20 cellular contexts compared by ENCODE assay signal in genomic region chr12:42924482-42924881, GRCh38.
DNase-seq lines count a peak whose midpoint lies in the region; ATAC-seq and TF ChIP-seq lines count a peak whose summit lies in the region.
"Had no signal": no experiment of that assay in that cellular context is flagged by ENCODE, and none has a peak within 500 bp of the region (broad histone marks: within the 10 kb centered on the region; RNA-seq: fewer than 3 reads in every experiment).

No MANE protein-coding gene starts in this region.

- H3K9ac ChIP-seq in smooth muscle cell (ENCODE audit: low read depth) = no peak overlapping the region
- H3K9ac ChIP-seq: BLaER1 had no signal

- H3K4me1 ChIP-seq in right cardiac atrium (ENCODE audit: control insufficient read depth, insufficient read depth, low read length) = no peaks in the 10 kb centered on the region
- peaks cover 20% of the 10 kb centered on the region for H3K4me1 ChIP-seq in smooth muscle cell (ENCODE audit: low read depth)
- no peaks in the 10 kb centered on the region for H3K4me1 ChIP-seq in SJCRH30
- H3K4me1 ChIP-seq: BLaER1, HAP-1 had no signal

- peaks cover 33% of the 10 kb centered on the region for H3F3A ChIP-seq in smooth muscle cell (ENCODE audit: low read depth)

- no peaks in the 10 kb centered on the region for H3K27me3 ChIP-seq in right cardiac atrium (ENCODE audit: control insufficient read depth, insufficient read depth)
- H3K27me3 ChIP-seq in smooth muscle cell (ENCODE audit: low read depth) = no peaks in the 10 kb centered on the region
- H3K27me3 ChIP-seq in SJCRH30 = no peaks in the 10 kb centered on the region
- H3K27me3 ChIP-seq: BLaER1 had no signal

- no peak overlapping the region for H3K4me2 ChIP-seq in smooth muscle cell
- H3K4me2 ChIP-seq: BLaER1 had no signal

- no peak overlapping the region for H3K4me3 Mint-ChIP-seq in mesothelial cell of epicardium
- H3K4me3 Mint-ChIP-seq: B cell; CD4-positive, CD25-positive, alpha-beta regulatory T cell; CD8-positive, alpha-beta T cell; HFFc6 had no signal

- H3K9me3 ChIP-seq in right cardiac atrium (ENCODE audit: control insufficient read depth, low read length) (no peaks in the 10 kb centered on the region), smooth muscle cell (replicated peaks; ENCODE audit: low read depth) (no peaks in the 10 kb centered on the region), SJCRH30 (replicated peaks) (no peaks in the 10 kb centered on the region)
- H3K9me3 ChIP-seq: BLaER1, Caco-2, HAP-1 had no signal

- WGBS in right cardiac atrium = 94% methylated on average over 1 of the region's 1 CpG
- 93% methylated on average over 1 of the region's 1 CpG for WGBS in smooth muscle cell (ENCODE audit: low lambda C conversion rate)

- TF ChIP-seq CTCF in fibroblast of mammary gland (conservative IDR thresholded peaks at IDR 0.05; ENCODE audit: control insufficient read depth, insufficient read depth, low read depth, low read length) (no peak), mesothelial cell of epicardium (IDR thresholded peaks at IDR 0.05; ENCODE audit: unreplicated experiment) (no peak), smooth muscle cell (IDR thresholded peaks at IDR 0.05; ENCODE audit: borderline replicate concordance, insufficient read depth, poor library complexity, severe bottlenecking) (no peak)

- H3K27ac Mint-ChIP-seq in mesothelial cell of epicardium = peak overlapping the region; percentile 90
- H3K27ac Mint-ChIP-seq: B cell; CD4-positive, CD25-positive, alpha-beta regulatory T cell; CD8-positive, alpha-beta T cell; HFFc6 had no signal

- H3K9me3 Mint-ChIP-seq in mesothelial cell of epicardium = peaks cover 5% of the 10 kb centered on the region
- H3K9me3 Mint-ChIP-seq: CD8-positive, alpha-beta T cell; HFFc6 had no signal

- no peaks in the 10 kb centered on the region for H3K27me3 Mint-ChIP-seq in mesothelial cell of epicardium (ENCODE audit: low read depth)
- H3K27me3 Mint-ChIP-seq: CD4-positive, CD25-positive, alpha-beta regulatory T cell had no signal

- peak; percentile 57 for ATAC-seq in Right ventricle myocardium superior (ENCODE audit: poor library complexity)
- no peak for ATAC-seq in right cardiac atrium
- ATAC-seq in HG03280 (IDR thresholded peaks at IDR 0.05; ENCODE audit: unreplicated experiment) = no peak
- ATAC-seq: CD8-positive, alpha-beta T cell had no signal

- H4K20me1 ChIP-seq in smooth muscle cell (ENCODE audit: low read depth) = no peaks in the 10 kb centered on the region
- H4K20me1 ChIP-seq: BLaER1 had no signal

- H2AFZ ChIP-seq in smooth muscle cell (ENCODE audit: low read depth) = no peak overlapping the region

- H3K27ac ChIP-seq in right cardiac atrium (ENCODE audit: low read length) = no peak overlapping the region
- H3K27ac ChIP-seq in smooth muscle cell (ENCODE audit: low read depth) = peak overlapping the region; percentile 77
- no peak overlapping the region for H3K27ac ChIP-seq in SJCRH30
- H3K27ac ChIP-seq: 22Rv1, BLaER1, C4-2B had no signal

- H3K79me2 ChIP-seq in smooth muscle cell (ENCODE audit: low read depth) = no peaks in the 10 kb centered on the region

- peaks cover 53% of the 10 kb centered on the region for H3K4me1 Mint-ChIP-seq in mesothelial cell of epicardium
- H3K4me1 Mint-ChIP-seq: B cell; CD4-positive, CD25-positive, alpha-beta regulatory T cell had no signal

- H3K36me3 ChIP-seq in smooth muscle cell (ENCODE audit: low read depth) = no peaks in the 10 kb centered on the region
- no peaks in the 10 kb centered on the region for H3K36me3 ChIP-seq in SJCRH30
- H3K36me3 ChIP-seq: BLaER1, HAP-1 had no signal

- H3K36me3 Mint-ChIP-seq in mesothelial cell of epicardium = no peaks in the 10 kb centered on the region
- H3K36me3 Mint-ChIP-seq: CD4-positive, CD25-positive, alpha-beta regulatory T cell; CD8-positive, alpha-beta T cell had no signal

- DNase-seq in Right ventricle myocardium superior = no peak
- DNase-seq in right cardiac atrium = no peak
- DNase-seq in fibroblast of mammary gland (ENCODE audit: low read depth) = peak; percentile 7
- no peak for DNase-seq in mesothelial cell of epicardium (ENCODE audit: low spot score in 2 of 2, unreplicated experiment in 2 of 2)
- no peak for DNase-seq in smooth muscle cell (lab: John Stamatoyannopoulos, UW; ENCODE audit: unreplicated experiment)
- no peak for DNase-seq in SJCRH30
- no peak for DNase-seq in kidney glomerular epithelial cell (lab: John Stamatoyannopoulos, UW)
- DNase-seq: Caco-2; CD4-positive, CD25-positive, alpha-beta regulatory T cell; CD8-positive, alpha-beta T cell; DMS153; DND-41; GOT3; HFFc6 had no signal

- intact Hi-C loops in Right ventricle myocardium superior (cut with DNase I) (no loop called here), right cardiac atrium (cut with DNase I) (no loop called here)

- H3K4me3 ChIP-seq in right cardiac atrium (ENCODE audit: low read length) (no peak overlapping the region), fibroblast of mammary gland (ENCODE audit: control insufficient read depth, low read depth, low read length) (no peak overlapping the region), smooth muscle cell (no peak overlapping the region), SJCRH30 (no peak overlapping the region)
- H3K4me3 ChIP-seq: BLaER1, HAP-1 had no signal
